Comparison of ENCODE assay signal across 17 cellular contexts in genomic region chr1:214466759-214467585, GRCh38.
A peak's percentile ranks its signal among the peaks of the same experiment; 100 is the strongest.
DNase-seq lines count a peak whose midpoint lies in the region; ATAC-seq and TF ChIP-seq lines count a peak whose summit lies in the region.
"Had no signal": no experiment of that assay in that cellular context is flagged by ENCODE, and none has a peak within 500 bp of the region (broad histone marks: within the 10 kb centered on the region; RNA-seq: fewer than 3 reads in every experiment).

No MANE protein-coding gene starts in this region.

- peaks cover 44% of the 10 kb centered on the region for H4K20me1 ChIP-seq in SK-N-SH (ENCODE audit: insufficient read depth)

- peaks cover 2% of the 10 kb centered on the region for H3K36me3 Mint-ChIP-seq in chondrocyte (ENCODE audit: low read depth)
- H3K36me3 Mint-ChIP-seq: brain; naive thymus-derived CD4-positive, alpha-beta T cell had no signal

- no peak for TF ChIP-seq RAD21 in SK-N-SH (IDR thresholded peaks at IDR 0.05; ENCODE audit: low read length)

- H3K9ac ChIP-seq in SK-N-SH: no peak overlapping the region
- H3K9ac ChIP-seq in muscle layer of colon (ENCODE audit: low read length): no peak overlapping the region

- H3K27ac ChIP-seq in SK-N-SH (ENCODE audit: low read depth in 2 of 2, low read length in 1 of 2): peak overlapping the region in 1 of 2 experiments; percentile 0; a peak in 1 of 4 replicates
- peak overlapping the region; percentile 9 for H3K27ac ChIP-seq in muscle layer of colon (ENCODE audit: low read depth, low read length)

- DNase-seq in SK-N-SH: no peak
- DNase-seq in chondrocyte (ENCODE audit: low spot score): no peak
- no peak for DNase-seq in 8988T
- no peak for DNase-seq in GM03348 (ENCODE audit: low spot score)
- no peak for DNase-seq in RKO (ENCODE audit: low spot score)
- DNase-seq: activated CD8-positive, alpha-beta T cell treated with anti-CD3 and anti-CD28 coated beads for 36 hours; activated effector memory CD4-positive, alpha-beta T cell treated with Interleukin-2 at 50 U/mL for 16 hours; effector memory CD4-positive, alpha-beta T cell; gastrocnemius medialis; naive thymus-derived CD4-positive, alpha-beta T cell; NCI-H1105; NCI-H446 treated with DMSO at 0.1 percent for 48 hours; stimulated activated naive CD8-positive, alpha-beta T cell treated with anti-CD3 and anti-CD28 coated beads, Interleukin-15, amount 100 ng/mL, for 72 hours had no signal

- peak overlapping the region; percentile 68 for H3K27ac Mint-ChIP-seq in chondrocyte (ENCODE audit: unreplicated experiment)
- H3K27ac Mint-ChIP-seq: activated CD8-positive, alpha-beta T cell treated with anti-CD3 and anti-CD28 coated beads for 36 hours; naive thymus-derived CD4-positive, alpha-beta T cell; stimulated activated naive CD8-positive, alpha-beta T cell treated with anti-CD3 and anti-CD28 coated beads, Interleukin-15, amount 100 ng/mL, for 72 hours had no signal

- H3K36me3 ChIP-seq in SK-N-SH (replicated peaks in 1 of 2; ENCODE audit: control insufficient read depth in 1 of 2, insufficient read depth in 2 of 2, low read length in 1 of 2): peaks cover 8 to 12% of the 10 kb centered on the region in 2 experiments
- no peaks in the 10 kb centered on the region for H3K36me3 ChIP-seq in muscle layer of colon (ENCODE audit: insufficient read depth, low read length)
- H3K36me3 ChIP-seq: gastrocnemius medialis had no signal

- H3K9me3 Mint-ChIP-seq in chondrocyte (ENCODE audit: low read depth): no peaks in the 10 kb centered on the region
- H3K9me3 Mint-ChIP-seq: activated CD8-positive, alpha-beta T cell treated with anti-CD3 and anti-CD28 coated beads for 36 hours; brain; naive thymus-derived CD4-positive, alpha-beta T cell had no signal

- POLR2A ChIA-PET in SK-N-SH (lab: Yijun Ruan, JAX): no interaction called here

- peaks cover 99% of the 10 kb centered on the region for H3K79me2 ChIP-seq in SK-N-SH (ENCODE audit: insufficient read depth)

- no peak for TF ChIP-seq EP300 in SK-N-SH (IDR thresholded peaks at IDR 0.05; ENCODE audit: borderline replicate concordance in 1 of 2, low read depth in 1 of 2, low read length in 1 of 2)

- no peaks in the 10 kb centered on the region for H3K27me3 Mint-ChIP-seq in chondrocyte (ENCODE audit: low read depth)
- H3K27me3 Mint-ChIP-seq: brain had no signal

- H3K4me3 ChIP-seq in SK-N-SH (ENCODE audit: low read depth in 2 of 2, low read length in 1 of 2) (no peak overlapping the region), muscle layer of colon (ENCODE audit: low read depth in 1 of 2, low read length in 2 of 2) (no peak overlapping the region)
- H3K4me3 ChIP-seq: gastrocnemius medialis had no signal

- no peaks in the 10 kb centered on the region for H3K27me3 ChIP-seq in SK-N-SH (ENCODE audit: insufficient read depth)
- no peaks in the 10 kb centered on the region for H3K27me3 ChIP-seq in muscle layer of colon (ENCODE audit: control insufficient read depth in 1 of 2, insufficient read depth in 2 of 2, low read length in 2 of 2)
- H3K27me3 ChIP-seq: gastrocnemius medialis had no signal

- H2AFZ ChIP-seq in SK-N-SH (ENCODE audit: low read depth): no peak overlapping the region

- H3F3A ChIP-seq in SK-N-SH (replicated peaks; ENCODE audit: insufficient read depth): no peaks in the 10 kb centered on the region

- H3K4me1 ChIP-seq in SK-N-SH (ENCODE audit: control insufficient read depth in 1 of 2, insufficient read depth in 2 of 2, low read depth in 1 of 2, low read length in 1 of 2): peaks cover 3 to 24% of the 10 kb centered on the region in 2 experiments; a peak in 3 of 4 replicates
- H3K4me1 ChIP-seq in muscle layer of colon (ENCODE audit: insufficient read depth, low read length): peaks cover 19% of the 10 kb centered on the region

- ATAC-seq in SK-N-SH treated with all-trans-retinoic acid at 6 μM for 48 hours (peak; percentile 50), HG03354 (IDR thresholded peaks at IDR 0.05; ENCODE audit: poor library complexity, severe bottlenecking, unreplicated experiment) (no peak)
- ATAC-seq: activated CD8-positive, alpha-beta T cell treated with anti-CD3 and anti-CD28 coated beads for 36 hours; gastrocnemius medialis; naive thymus-derived CD4-positive, alpha-beta T cell; stimulated activated naive CD8-positive, alpha-beta T cell treated with anti-CD3 and anti-CD28 coated beads, Interleukin-15, amount 100 ng/mL, for 72 hours had no signal

- no peak overlapping the region for H3K4me3 Mint-ChIP-seq in chondrocyte (ENCODE audit: unreplicated experiment)
- H3K4me3 Mint-ChIP-seq: activated CD8-positive, alpha-beta T cell treated with anti-CD3 and anti-CD28 coated beads for 36 hours; brain; naive thymus-derived CD4-positive, alpha-beta T cell; stimulated activated naive CD8-positive, alpha-beta T cell treated with anti-CD3 and anti-CD28 coated beads, Interleukin-15, amount 100 ng/mL, for 72 hours had no signal

- 76% methylated on average over 4 of the region's 4 CpGs for WGBS in SK-N-SH (ENCODE audit: low lambda C conversion rate)

- H3K9me3 ChIP-seq in SK-N-SH (no peaks in the 10 kb centered on the region), muscle layer of colon (ENCODE audit: low read length) (no peaks in the 10 kb centered on the region)
- H3K9me3 ChIP-seq: gastrocnemius medialis had no signal

- H3K4me2 ChIP-seq in SK-N-SH: no peak overlapping the region

- no peaks in the 10 kb centered on the region for H3K9me2 ChIP-seq in SK-N-SH

- CTCF ChIA-PET in SK-N-SH (lab: Yijun Ruan, JAX): interaction anchor here (1.3 kb wide), 1 partner anchor 80 kb away, joined by 3 read pairs; no protein-coding TSS in a partner anchor

- H3K4me1 Mint-ChIP-seq in chondrocyte (ENCODE audit: low read depth): peaks cover 63% of the 10 kb centered on the region
- H3K4me1 Mint-ChIP-seq: naive thymus-derived CD4-positive, alpha-beta T cell; stimulated activated naive CD8-positive, alpha-beta T cell treated with anti-CD3 and anti-CD28 coated beads, Interleukin-15, amount 100 ng/mL, for 72 hours had no signal

- TF ChIP-seq CTCF in SK-N-SH (IDR thresholded peaks at IDR 0.05): no peak
- no peak for TF ChIP-seq CTCF in chondrocyte (IDR thresholded peaks at IDR 0.05)

TF ChIP-seq in SK-N-SH treated with all-trans-retinoic acid at 6 μM for 48 hours, 23 proteins besides CTCF, POLR2A, EP300 and RAD21 (continues in another document):
- no peak for TF ChIP-seq ZNF565 (CRISPR knock-in tag; conservative IDR thresholded peaks at IDR 0.05; ENCODE audit: low read depth)
- no peak for TF ChIP-seq PPARA (CRISPR knock-in tag; IDR thresholded peaks at IDR 0.05; ENCODE audit: borderline replicate concordance)
- no peak for TF ChIP-seq TSHZ2 (CRISPR knock-in tag; IDR thresholded peaks at IDR 0.05)

TF ChIP-seq in SK-N-SH, 30 proteins besides CTCF, POLR2A, EP300 and RAD21:
- TF ChIP-seq USF1 (IDR thresholded peaks at IDR 0.05; ENCODE audit: borderline replicate concordance, low read depth): no peak
- no peak for TF ChIP-seq PBX3 (IDR thresholded peaks at IDR 0.05)
- TF ChIP-seq RCOR1 (IDR thresholded peaks at IDR 0.05; ENCODE audit: low read length): no peak
- TF ChIP-seq SMC3 (IDR thresholded peaks at IDR 0.05; ENCODE audit: low read depth, low read length): no peak
- no peak for TF ChIP-seq FOSL2 (IDR thresholded peaks at IDR 0.05; ENCODE audit: borderline replicate concordance, low read depth)
- no peak for TF ChIP-seq POLR2AphosphoS5 (IDR thresholded peaks at IDR 0.05; ENCODE audit: low read depth, low read length)
- TF ChIP-seq YY1 (IDR thresholded peaks at IDR 0.05; ENCODE audit: low read depth): no peak
- TF ChIP-seq TCF12 (IDR thresholded peaks at IDR 0.05): no peak
- TF ChIP-seq TEAD4 (IDR thresholded peaks at IDR 0.05; ENCODE audit: borderline replicate concordance, insufficient read depth): no peak
- no peak for TF ChIP-seq NFIC (IDR thresholded peaks at IDR 0.05; ENCODE audit: borderline replicate concordance)
- TF ChIP-seq FOXJ3 (CRISPR knock-in tag; IDR thresholded peaks at IDR 0.05): no peak
- TF ChIP-seq EZH2phosphoT487 (IDR thresholded peaks at IDR 0.05; ENCODE audit: borderline replicate concordance, low read depth): no peak
- no peak for TF ChIP-seq NRF1 (IDR thresholded peaks at IDR 0.05; ENCODE audit: low read depth, low read length)
- TF ChIP-seq TAF1 (IDR thresholded peaks at IDR 0.05; ENCODE audit: borderline replicate concordance, low read depth, low read length): no peak
- TF ChIP-seq FOXM1 (IDR thresholded peaks at IDR 0.05; ENCODE audit: low read depth): no peak
- no peak for TF ChIP-seq IRF3 (IDR thresholded peaks at IDR 0.05; ENCODE audit: low read depth, low read length)
- TF ChIP-seq RFX5 (IDR thresholded peaks at IDR 0.05; ENCODE audit: low read length): no peak
